In the genomic region with DNA sequence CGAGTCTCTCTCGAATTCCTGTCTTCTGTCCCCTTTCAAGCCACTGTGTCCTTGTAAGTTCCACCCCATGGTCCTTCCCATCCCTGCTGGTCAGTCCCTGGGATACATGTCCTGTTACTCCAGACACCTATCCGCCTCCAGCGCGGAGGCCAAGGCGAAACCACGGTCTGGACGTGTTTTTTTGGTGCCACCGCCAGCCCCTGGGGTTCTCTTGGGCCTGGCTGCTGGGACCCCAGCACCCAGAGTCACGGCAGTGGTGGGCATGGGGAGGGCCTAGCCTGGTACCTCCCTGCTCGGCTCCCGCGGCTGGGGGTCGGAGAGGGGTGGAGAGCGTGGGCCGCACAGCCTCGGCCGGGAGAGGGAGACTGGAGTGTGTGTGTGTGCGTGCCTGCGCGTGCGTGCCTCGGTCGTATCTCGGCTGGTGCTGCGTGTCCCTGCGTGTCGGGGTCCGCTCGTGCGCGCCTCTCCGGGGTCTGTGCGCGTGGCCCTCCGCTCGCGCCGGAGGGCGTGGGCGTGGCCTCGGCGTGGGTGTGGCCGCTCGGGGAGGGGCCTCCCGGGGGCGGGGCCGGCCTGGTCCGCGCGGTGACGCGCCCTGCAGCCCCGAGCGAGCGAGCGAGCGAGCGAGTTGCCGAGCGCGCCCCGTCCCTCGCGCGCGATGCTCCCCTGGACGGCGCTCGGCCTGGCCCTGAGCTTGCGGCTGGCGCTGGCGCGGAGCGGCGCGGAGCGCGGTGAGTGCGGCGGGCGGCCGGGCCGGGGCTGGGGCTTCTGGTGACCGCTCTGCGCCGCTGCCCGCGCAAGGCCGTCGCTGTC, we compare ENCODE assay signal across 8 cellular contexts. TPM values are rescaled to one million over a fixed set of nuclear protein-coding genes. Genes with fewer than 3 reads are reported as not detected.
DNase-seq lines count a peak whose midpoint lies in the region; ATAC-seq, FAIRE-seq and TF ChIP-seq lines count a peak whose summit lies in the region.

A gene with protein sequence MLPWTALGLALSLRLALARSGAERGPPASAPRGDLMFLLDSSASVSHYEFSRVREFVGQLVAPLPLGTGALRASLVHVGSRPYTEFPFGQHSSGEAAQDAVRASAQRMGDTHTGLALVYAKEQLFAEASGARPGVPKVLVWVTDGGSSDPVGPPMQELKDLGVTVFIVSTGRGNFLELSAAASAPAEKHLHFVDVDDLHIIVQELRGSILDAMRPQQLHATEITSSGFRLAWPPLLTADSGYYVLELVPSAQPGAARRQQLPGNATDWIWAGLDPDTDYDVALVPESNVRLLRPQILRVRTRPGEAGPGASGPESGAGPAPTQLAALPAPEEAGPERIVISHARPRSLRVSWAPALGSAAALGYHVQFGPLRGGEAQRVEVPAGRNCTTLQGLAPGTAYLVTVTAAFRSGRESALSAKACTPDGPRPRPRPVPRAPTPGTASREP (plus strand): TSS at position 597 of the 810 bp plus-strand sequence. CDS start 59 bp downstream, at position 656.

- H3K27me3 Mint-ChIP-seq in T-cell (peaks cover 4 to 35% of the 10 kb centered on the region in 2 donors), astrocyte (ENCODE audit: low read depth, unreplicated experiment) (no peaks in the 10 kb centered on the region)

- H3K9me3 ChIP-seq in astrocyte (ENCODE audit: insufficient read depth, low read depth, low read length) (no peaks in the 10 kb centered on the region), right cardiac atrium (ENCODE audit: control insufficient read depth, low read length) (no peaks in the 10 kb centered on the region)

- peak within 1 kb of the TSS; percentile 41 to 66 (median 49) for H3K4me3 Mint-ChIP-seq in T-cell
- H3K4me3 Mint-ChIP-seq in astrocyte (ENCODE audit: unreplicated experiment): peak within 1 kb of the TSS; percentile 84

- 10% methylated on average over 91 of the region's 91 CpGs for WGBS in right cardiac atrium
- 8% methylated on average over 91 of the region's 91 CpGs for WGBS in urinary bladder

- peak; percentile 40 for ATAC-seq in HG02588 (IDR thresholded peaks at IDR 0.05; ENCODE audit: unreplicated experiment)
- ATAC-seq in T-cell (replicated peaks in 1 of 4): peak; percentile 76 to 90 (median 86)
- peak; percentile 47 to 67 for ATAC-seq in right cardiac atrium

- CTCF ChIA-PET in T-cell (lab: Charles Lee): no interaction called here

- H3K4me3 ChIP-seq in astrocyte (ENCODE audit: insufficient read depth, low read depth, low read length): peak within 1 kb of the TSS; percentile 33
- H3K4me3 ChIP-seq in right cardiac atrium (ENCODE audit: low read length): peak within 1 kb of the TSS; percentile 51
- H3K4me3 ChIP-seq in urinary bladder (ENCODE audit: low read depth, low read length): peak within 1 kb of the TSS; percentile 66

- H3K36me3 Mint-ChIP-seq in T-cell: no peaks in the 10 kb centered on the region
- H3K36me3 Mint-ChIP-seq in astrocyte (ENCODE audit: low read depth, unreplicated experiment): no peaks in the 10 kb centered on the region

- H3K27ac ChIP-seq in astrocyte (ENCODE audit: low read depth, low read length) (no peak within 1 kb of the TSS), right cardiac atrium (ENCODE audit: low read length) (peak within 1 kb of the TSS; percentile 67), urinary bladder (ENCODE audit: low read depth) (peak within 1 kb of the TSS; percentile 95)

- H3K27ac Mint-ChIP-seq in T-cell: no peak within 1 kb of the TSS
- H3K27ac Mint-ChIP-seq in astrocyte (ENCODE audit: unreplicated experiment): no peak within 1 kb of the TSS

- peaks cover 32% of the 10 kb centered on the region for H3K4me1 ChIP-seq in astrocyte (ENCODE audit: insufficient read depth, low read length)
- H3K4me1 ChIP-seq in right cardiac atrium (ENCODE audit: control insufficient read depth, insufficient read depth, low read length): peaks cover 6% of the 10 kb centered on the region
- no peaks in the 10 kb centered on the region for H3K4me1 ChIP-seq in urinary bladder (ENCODE audit: insufficient read depth)

- peak within 1 kb of the TSS; percentile 85 for H3K4me2 ChIP-seq in astrocyte (ENCODE audit: low read length)

- no peak for TF ChIP-seq CTCF in astrocyte (IDR thresholded peaks at IDR 0.05; ENCODE audit: insufficient read depth, low read depth, low read length)

- intact Hi-C loops in right cardiac atrium (cut with DNase I): no loop called here

- H3K36me3 ChIP-seq in astrocyte (ENCODE audit: insufficient read depth, low read length) (no peaks in the 10 kb centered on the region), urinary bladder (ENCODE audit: insufficient read depth) (no peaks in the 10 kb centered on the region)

- FAIRE-seq in astrocyte (lab: Jason Lieb, UNC): no peak

- POLR2A ChIA-PET in T-cell (lab: Charles Lee): no interaction called here

- H3K27me3 ChIP-seq in astrocyte (ENCODE audit: insufficient read depth, low read length) (no peaks in the 10 kb centered on the region), right cardiac atrium (ENCODE audit: control insufficient read depth, insufficient read depth) (no peaks in the 10 kb centered on the region)

- H3K79me2 ChIP-seq in astrocyte (ENCODE audit: insufficient read depth, low read length): no peaks in the 10 kb centered on the region

- peak within 1 kb of the TSS; percentile 78 for H2AFZ ChIP-seq in astrocyte (ENCODE audit: low read depth, low read length)

- DNase-seq in Ammon's horn (ENCODE audit: low spot score) (peak; percentile 83), T-cell (peak in 26 of 34 experiments; percentile 5 to 58 (median 28)), astrocyte (ENCODE audit: low read depth) (peak; percentile 42), right cardiac atrium (peak; percentile 82 to 92 (median 91)), renal cortical epithelial cell (ENCODE audit: low read depth) (no peak), SIG-M5 (lab: John Stamatoyannopoulos, UW) (no peak)

- no peaks in the 10 kb centered on the region for H3K9me3 Mint-ChIP-seq in T-cell
- H3K9me3 Mint-ChIP-seq in astrocyte (ENCODE audit: unreplicated experiment): no peaks in the 10 kb centered on the region

- peak within 1 kb of the TSS; percentile 48 for H3K9ac ChIP-seq in astrocyte (ENCODE audit: low read length)

- H4K20me1 ChIP-seq in astrocyte (ENCODE audit: insufficient read depth, low read length): peaks cover 6% of the 10 kb centered on the region

- H3K4me1 Mint-ChIP-seq in T-cell: peaks cover 0 to 10% (median 9%) of the 10 kb centered on the region in 3 donors
- peaks cover 8% of the 10 kb centered on the region for H3K4me1 Mint-ChIP-seq in astrocyte (ENCODE audit: low read depth, unreplicated experiment)

RNA-seq across cellular contexts. Expression of the gene that starts here (rescaled TPM):
- under 1 TPM in 3 of 5 donors, not detected in 2; 0.15 to 0.54 (median 0.26) TPM for total RNA-seq in T-cell
- 60.4 and 81.2 TPM in 2 replicates for total RNA-seq in astrocyte
- 10 to 100 TPM; 25.0 to 38.6 (median 25.6) TPM for total RNA-seq in right cardiac atrium
- 17.3 TPM for polyA plus RNA-seq in right cardiac atrium
- total RNA-seq in renal cortical epithelial cell: 14.4 and 19.1 TPM in 2 replicates
- total RNA-seq in urinary bladder: 15.2 TPM
- 214 TPM for polyA plus RNA-seq in urinary bladder

Comparison
In these comparisons a context has a peak if more than half of its experiments do, and no peak if none do; other contexts are left out.
1. RNA of the gene that starts here (total RNA-seq): 60.4 to 81.2 TPM in astrocyte, 25.0 to 38.6 TPM in right cardiac atrium, 14.4 to 19.1 TPM in renal cortical epithelial cell and 15.2 TPM in urinary bladder (single experiment); 0.15 to 0.54 TPM in T-cell; every median in the first group is over 10 times any median in the second.
2. RNA of the gene that starts here (polyA plus RNA-seq): 214 TPM in urinary bladder (single experiment); 17.3 TPM in right cardiac atrium (single experiment); every median in the first group is over 10 times any median in the second.
3. Peak in DNase-seq and ATAC-seq in T-cell; RNA of the gene not detected or under 1 TPM.
4. DNase-seq: peak in Ammon's horn (single experiment), astrocyte (single experiment) and right cardiac atrium (3 of 3); none in renal cortical epithelial cell (single experiment) and SIG-M5 (single experiment).
5. Peak in every context shown above with its lines, with median percentiles within 50 percentile points of each other: ATAC-seq and H3K4me3 ChIP-seq.